ENCODE assay signal across 41 cellular contexts in the genomic region with DNA sequence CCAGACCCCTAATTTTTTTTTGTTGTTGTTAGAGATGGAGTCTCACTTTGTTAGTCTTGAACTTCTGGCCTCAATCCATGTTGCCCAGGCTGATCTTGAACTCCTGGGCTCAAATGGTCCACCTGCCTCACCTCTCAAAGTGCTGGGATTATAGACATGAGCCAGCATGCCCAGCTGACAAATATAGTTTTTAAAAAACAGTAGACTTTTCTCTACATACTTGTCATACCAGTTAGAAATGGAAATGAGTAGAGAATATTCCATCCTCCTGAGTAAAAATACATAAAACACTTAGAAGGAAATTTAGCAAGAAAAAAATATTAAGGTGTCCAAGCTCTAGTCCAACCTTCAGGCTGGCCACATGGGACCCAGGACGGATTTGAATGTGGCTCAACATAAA. TPM values are rescaled to one million over a fixed set of nuclear protein-coding genes. Genes with fewer than 3 reads are reported as not detected.
"Had no signal": no experiment of that assay in that cellular context is flagged by ENCODE, and none has a peak within 500 bp of the region (broad histone marks: within the 10 kb centered on the region; RNA-seq: fewer than 3 reads in every experiment).

No MANE protein-coding gene starts in this region.

- H3K27ac ChIP-seq: ascending aorta, cardiac muscle cell, VCaP had no signal

- H3K4me3 ChIP-seq: ascending aorta, cardiac muscle cell had no signal

- H3K4me1 Mint-ChIP-seq: activated CD4-positive, alpha-beta T cell treated with anti-CD3 and anti-CD28 coated beads, Interleukin-2, amount 10 ng/mL, durations not matched to agents 24 days and 14 days; activated naive CD4-positive, alpha-beta T cell treated with anti-CD3 and anti-CD28 coated beads, Interleukin-2, amount 10 ng/mL, durations not matched to agents 7 days and 5 days; activated naive CD4-positive, alpha-beta T cell treated with anti-CD3 and anti-CD28 coated beads, Interleukin-2, amount 50 U/mL, for 24 hours; activated naive CD8-positive, alpha-beta T cell treated with anti-CD3 and anti-CD28 coated beads, Interleukin-2, amount 10 ng/mL, durations not matched to agents 7 days and 5 days; activated naive CD8-positive, alpha-beta T cell treated with anti-CD3 and anti-CD28 coated beads, Interleukin-2, amount 50 U/mL, for 24 hours; brain; central memory CD8-positive, alpha-beta T cell had no signal

- ATAC-seq: activated CD8-positive, alpha-beta T cell treated with anti-CD3 and anti-CD28 coated beads for 36 hours; activated naive CD8-positive, alpha-beta T cell treated with anti-CD3 and anti-CD28 coated beads, Interleukin-2, amount 50 U/mL, for 24 hours; activated T-cell treated with anti-CD3 and anti-CD28 coated beads, Interleukin-2, amount 50 U/mL, for 4 hours; activated T-cell treated with anti-CD3 and anti-CD28 coated beads, Interleukin-2, amount 50 U/mL, for 72 hours had no signal

- H3K36me3 ChIP-seq: ascending aorta, cardiac muscle cell had no signal

- DNase-seq: activated B cell treated with CpG ODN at 0.5 μM for 24 hours; activated CD4-positive, alpha-beta memory T cell treated with anti-CD3 and anti-CD28 coated beads for 36 hours; activated CD4-positive, alpha-beta T cell treated with anti-CD3 and anti-CD28 coated beads for 4 hours; activated CD4-positive, alpha-beta T cell treated with anti-CD3 and anti-CD28 coated beads, Interleukin-2, amount 10 ng/mL, durations not matched to agents 24 days and 14 days; activated CD4-positive, alpha-beta T cell treated with anti-CD3 and anti-CD28 coated beads, Interleukin-2, amount 50 U/mL, for 1 hour; activated CD4-positive, alpha-beta T cell treated with anti-CD3 and anti-CD28 coated beads, Interleukin-2, amount 50 U/mL, for 4 hours; activated CD4-positive, CD25-positive, alpha-beta regulatory T cell treated with anti-CD3 and anti-CD28 coated beads, Interleukin-2, amount 50 U/mL, for 72 hours; activated CD8-positive, alpha-beta memory T cell treated with anti-CD3 and anti-CD28 coated beads, Interleukin-2, amount 50 U/mL, for 4 hours; activated CD8-positive, alpha-beta T cell treated with anti-CD3 and anti-CD28 coated beads for 36 hours; activated effector memory CD4-positive, alpha-beta T cell treated with Interleukin-2 at 50 U/mL for 16 hours; activated gamma-delta T cell; activated naive CD4-positive, alpha-beta T cell treated with anti-CD3 and anti-CD28 coated beads, Interleukin-2, amount 10 ng/mL, durations not matched to agents 7 days and 5 days; activated naive CD4-positive, alpha-beta T cell treated with Interleukin-2 at 50 U/mL for 16 hours; activated naive CD8-positive, alpha-beta T cell treated with anti-CD3 and anti-CD28 coated beads, Interleukin-2, amount 10 ng/mL, durations not matched to agents 7 days and 5 days; activated naive CD8-positive, alpha-beta T cell treated with anti-CD3 and anti-CD28 coated beads, Interleukin-2, amount 50 U/mL, for 24 hours; activated T-cell treated with anti-CD3 and anti-CD28 coated beads for 4 hours; activated T-cell treated with anti-CD3 and anti-CD28 coated beads, Interleukin-2, amount 50 U/mL, for 1 hour; activated T-cell treated with anti-CD3 and anti-CD28 coated beads, Interleukin-2, amount 50 U/mL, for 4 hours; activated T-cell treated with anti-CD3 and anti-CD28 coated beads, Interleukin-2, amount 50 U/mL, for 72 hours; amygdala; anterior cingulate cortex; caudate nucleus; cerebellar nuclear complex; T-helper 1 cell; T-helper 2 cell; T-helper 9 cell had no signal

- H3K9me3 ChIP-seq: ascending aorta had no signal

- H3K27ac Mint-ChIP-seq: activated B cell treated with CpG ODN at 0.5 μM for 24 hours; activated CD4-positive, alpha-beta memory T cell treated with anti-CD3 and anti-CD28 coated beads for 36 hours; activated CD4-positive, alpha-beta T cell treated with anti-CD3 and anti-CD28 coated beads, Interleukin-2, amount 10 ng/mL, durations not matched to agents 24 days and 14 days; activated CD8-positive, alpha-beta T cell treated with anti-CD3 and anti-CD28 coated beads for 36 hours; activated naive CD4-positive, alpha-beta T cell treated with anti-CD3 and anti-CD28 coated beads, Interleukin-2, amount 10 ng/mL, durations not matched to agents 7 days and 5 days; activated naive CD4-positive, alpha-beta T cell treated with anti-CD3 and anti-CD28 coated beads, Interleukin-2, amount 50 U/mL, for 24 hours; activated naive CD8-positive, alpha-beta T cell; activated naive CD8-positive, alpha-beta T cell treated with anti-CD3 and anti-CD28 coated beads, Interleukin-2, amount 10 ng/mL, durations not matched to agents 7 days and 5 days; activated naive CD8-positive, alpha-beta T cell treated with anti-CD3 and anti-CD28 coated beads, Interleukin-2, amount 50 U/mL, for 24 hours; activated T-cell treated with anti-CD3 and anti-CD28 coated beads, Interleukin-2, amount 50 U/mL, for 72 hours; activated T-helper 1 cell treated with anti-CD3 and anti-CD28 coated beads, Interleukin-12 subunit alpha, Interleukin-12 subunit beta, Interleukin-2, Interleukin-4 antibody, amounts not matched to agents 30 ng/mL and 10 ng/mL and 1 ng/mL, durations not matched to agents 14 hours and 24 hours and 36 hours; activated T-helper 2 cell treated with anti-CD3 and anti-CD28 coated beads, Interferon-gamma antibody, Interleukin-2, Interleukin-4, amounts not matched to agents 10 μg/mL and 5 μg/mL and 100 μg/mL, durations not matched to agents 14 hours and 24 hours and 36 hours; brain; T-helper 1 cell treated with Interleukin-12 subunit alpha and Interleukin-12 subunit beta and Interleukin-4 antibody, amounts not matched to agents 30 μg/mL and 1 μg/mL, for 36 hours; T-helper 2 cell treated with Interferon-gamma antibody and Interleukin-4, amounts not matched to agents 5 μg/mL and 100 μg/mL, for 36 hours had no signal

- FAIRE-seq: bronchial epithelial cell, TTC549 had no signal

- H3K4me1 ChIP-seq: ascending aorta had no signal

- H3K27me3 ChIP-seq: ascending aorta, cardiac muscle cell had no signal

- H3K4me3 Mint-ChIP-seq: activated B cell treated with CpG ODN at 0.5 μM for 24 hours; activated CD4-positive, alpha-beta memory T cell treated with anti-CD3 and anti-CD28 coated beads for 36 hours; activated CD4-positive, alpha-beta T cell treated with anti-CD3 and anti-CD28 coated beads, Interleukin-2, amount 10 ng/mL, durations not matched to agents 24 days and 14 days; activated CD8-positive, alpha-beta T cell treated with anti-CD3 and anti-CD28 coated beads for 36 hours; activated naive CD4-positive, alpha-beta T cell treated with anti-CD3 and anti-CD28 coated beads, Interleukin-2, amount 10 ng/mL, durations not matched to agents 7 days and 5 days; activated naive CD4-positive, alpha-beta T cell treated with anti-CD3 and anti-CD28 coated beads, Interleukin-2, amount 50 U/mL, for 24 hours; activated naive CD8-positive, alpha-beta T cell; activated naive CD8-positive, alpha-beta T cell treated with anti-CD3 and anti-CD28 coated beads, Interleukin-2, amount 10 ng/mL, durations not matched to agents 7 days and 5 days; activated naive CD8-positive, alpha-beta T cell treated with anti-CD3 and anti-CD28 coated beads, Interleukin-2, amount 50 U/mL, for 24 hours; activated T-cell treated with anti-CD3 and anti-CD28 coated beads, Interleukin-2, amount 50 U/mL, for 4 hours; activated T-cell treated with anti-CD3 and anti-CD28 coated beads, Interleukin-2, amount 50 U/mL, for 72 hours; activated T-helper 1 cell treated with anti-CD3 and anti-CD28 coated beads, Interleukin-12 subunit alpha, Interleukin-12 subunit beta, Interleukin-2, Interleukin-4 antibody, amounts not matched to agents 30 ng/mL and 10 ng/mL and 1 ng/mL, durations not matched to agents 14 hours and 24 hours and 36 hours; brain; central memory CD8-positive, alpha-beta T cell; T-helper 1 cell treated with Interleukin-12 subunit alpha and Interleukin-12 subunit beta and Interleukin-4 antibody, amounts not matched to agents 30 μg/mL and 1 μg/mL, for 36 hours; T-helper 2 cell treated with Interferon-gamma antibody and Interleukin-4, amounts not matched to agents 5 μg/mL and 100 μg/mL, for 36 hours had no signal

- H3K9me3 Mint-ChIP-seq: activated B cell treated with CpG ODN at 0.5 μM for 24 hours; activated CD4-positive, alpha-beta memory T cell treated with anti-CD3 and anti-CD28 coated beads for 36 hours; activated CD4-positive, alpha-beta T cell treated with anti-CD3 and anti-CD28 coated beads, Interleukin-2, amount 10 ng/mL, durations not matched to agents 24 days and 14 days; activated CD8-positive, alpha-beta T cell treated with anti-CD3 and anti-CD28 coated beads for 36 hours; activated naive CD4-positive, alpha-beta T cell treated with anti-CD3 and anti-CD28 coated beads, Interleukin-2, amount 10 ng/mL, durations not matched to agents 7 days and 5 days; activated naive CD4-positive, alpha-beta T cell treated with anti-CD3 and anti-CD28 coated beads, Interleukin-2, amount 50 U/mL, for 24 hours; activated naive CD8-positive, alpha-beta T cell treated with anti-CD3 and anti-CD28 coated beads, Interleukin-2, amount 10 ng/mL, durations not matched to agents 7 days and 5 days; activated naive CD8-positive, alpha-beta T cell treated with anti-CD3 and anti-CD28 coated beads, Interleukin-2, amount 50 U/mL, for 24 hours; activated T-cell treated with anti-CD3 and anti-CD28 coated beads, Interleukin-2, amount 50 U/mL, for 4 hours; activated T-cell treated with anti-CD3 and anti-CD28 coated beads, Interleukin-2, amount 50 U/mL, for 72 hours; activated T-helper 1 cell treated with anti-CD3 and anti-CD28 coated beads, Interleukin-12 subunit alpha, Interleukin-12 subunit beta, Interleukin-2, Interleukin-4 antibody, amounts not matched to agents 30 ng/mL and 10 ng/mL and 1 ng/mL, durations not matched to agents 14 hours and 24 hours and 36 hours; activated T-helper 2 cell treated with anti-CD3 and anti-CD28 coated beads, Interferon-gamma antibody, Interleukin-2, Interleukin-4, amounts not matched to agents 10 μg/mL and 5 μg/mL and 100 μg/mL, durations not matched to agents 14 hours and 24 hours and 36 hours; brain; central memory CD8-positive, alpha-beta T cell; T-helper 1 cell treated with Interleukin-12 subunit alpha and Interleukin-12 subunit beta and Interleukin-4 antibody, amounts not matched to agents 30 μg/mL and 1 μg/mL, for 36 hours; T-helper 2 cell treated with Interferon-gamma antibody and Interleukin-4, amounts not matched to agents 5 μg/mL and 100 μg/mL, for 36 hours had no signal

- H3K36me3 Mint-ChIP-seq: activated CD4-positive, alpha-beta memory T cell treated with anti-CD3 and anti-CD28 coated beads for 36 hours; activated naive CD4-positive, alpha-beta T cell treated with anti-CD3 and anti-CD28 coated beads, Interleukin-2, amount 10 ng/mL, durations not matched to agents 7 days and 5 days; activated naive CD4-positive, alpha-beta T cell treated with anti-CD3 and anti-CD28 coated beads, Interleukin-2, amount 50 U/mL, for 24 hours; activated naive CD8-positive, alpha-beta T cell; activated naive CD8-positive, alpha-beta T cell treated with anti-CD3 and anti-CD28 coated beads, Interleukin-2, amount 10 ng/mL, durations not matched to agents 7 days and 5 days; brain had no signal

RNA-seq across cellular contexts. Expression of gene C16orf78, which starts 21.4 kb away (rescaled TPM):
- total RNA-seq: activated B cell treated with CpG ODN at 0.5 μM for 24 hours; activated CD4-positive, alpha-beta memory T cell treated with anti-CD3 and anti-CD28 coated beads for 36 hours; activated CD4-positive, alpha-beta T cell treated with anti-CD3 and anti-CD28 coated beads, Interleukin-2, amount 10 ng/mL, durations not matched to agents 24 days and 14 days; activated CD8-positive, alpha-beta memory T cell treated with anti-CD3 and anti-CD28 coated beads for 36 hours; activated CD8-positive, alpha-beta T cell treated with anti-CD3 and anti-CD28 coated beads for 36 hours; activated naive CD8-positive, alpha-beta T cell treated with anti-CD3 and anti-CD28 coated beads, Interleukin-2, amount 10 ng/mL, durations not matched to agents 7 days and 5 days; activated T-cell treated with anti-CD3 and anti-CD28 coated beads, Interleukin-2, amount 50 U/mL, for 4 hours; activated T-cell treated with anti-CD3 and anti-CD28 coated beads, Interleukin-2, amount 50 U/mL, for 72 hours; activated T-helper 1 cell treated with anti-CD3 and anti-CD28 coated beads, Interleukin-12 subunit alpha, Interleukin-12 subunit beta, Interleukin-2, Interleukin-4 antibody, amounts not matched to agents 30 ng/mL and 10 ng/mL and 1 ng/mL, durations not matched to agents 14 hours and 24 hours and 36 hours; activated T-helper 2 cell treated with anti-CD3 and anti-CD28 coated beads, Interferon-gamma antibody, Interleukin-2, Interleukin-4, amounts not matched to agents 10 μg/mL and 5 μg/mL and 100 μg/mL, durations not matched to agents 14 hours and 24 hours and 36 hours; ascending aorta; bronchial epithelial cell; cardiac muscle cell had no signal
- polyA plus RNA-seq: adipose tissue, cardiac muscle cell had no signal
